Comparison of ENCODE assay signal across 9 cellular contexts in genomic region chr15:31013863-31014607, GRCh38. TPM values are rescaled to one million over a fixed set of nuclear protein-coding genes. Genes with fewer than 3 reads are reported as not detected.
DNase-seq lines count a peak whose midpoint lies in the region; ATAC-seq, FAIRE-seq and TF ChIP-seq lines count a peak whose summit lies in the region.
"Had no signal": no experiment of that assay in that cellular context is flagged by ENCODE, and none has a peak within 500 bp of the region (broad histone marks: within the 10 kb centered on the region; RNA-seq: fewer than 3 reads in every experiment).

No MANE protein-coding gene starts in this region.

- in situ Hi-C loops in KBM-7 (cut with MboI; ENCODE audit: low pct_unique_long_range_greater_than_20kb, low sequenced_read_pairs), result no loop called here

- H3K9me3 Mint-ChIP-seq in immature natural killer cell, result peaks cover 0 to 12% (median 9%) of the 10 kb centered on the region in 6 donors

- no peaks in the 10 kb centered on the region for H3K27me3 Mint-ChIP-seq in immature natural killer cell (ENCODE audit: low read depth in 3 of 3)

- no peak for DNase-seq in GM12891 (ENCODE audit: insufficient read length, low spot score)
- DNase-seq in immature natural killer cell, result no peak
- no peak for DNase-seq in NCI-H1694 (lab: John Stamatoyannopoulos, UW)
- DNase-seq in activated CD8-positive, alpha-beta memory T cell treated with anti-CD3 and anti-CD28 coated beads for 24 hours, result no peak
- DNase-seq in KBM-7, result no peak
- DNase-seq: NCI-H510A treated with DMSO at 0.1 percent for 48 hours had no signal

- peak; percentile 90 for FAIRE-seq in GM12891 (lab: Jason Lieb, UNC)

- ATAC-seq in GM19468 (IDR thresholded peaks at IDR 0.05; ENCODE audit: extremely low read depth, unreplicated experiment) (peak; percentile 81), HG03520 (IDR thresholded peaks at IDR 0.05; ENCODE audit: unreplicated experiment) (peak; percentile 69), GM21737 (IDR thresholded peaks at IDR 0.05; ENCODE audit: unreplicated experiment) (no peak)

- peaks cover 8 to 13% (median 10%) of the 10 kb centered on the region in 3 donors for H3K36me3 Mint-ChIP-seq in immature natural killer cell

- TF ChIP-seq POLR2A in GM12891 (IDR thresholded peaks at IDR 0.05; ENCODE audit: low read depth, low read length), result peak; percentile 26; the same call in 1 of the 2 replicates

- H3K4me1 Mint-ChIP-seq in immature natural killer cell, result peaks cover 21 to 35% of the 10 kb centered on the region in 2 donors

- peak overlapping the region in 4 of 5 donors; percentile 7 to 36 (median 25) for H3K4me3 Mint-ChIP-seq in immature natural killer cell

- peak overlapping the region; percentile 27 to 83 (median 54) for H3K27ac Mint-ChIP-seq in immature natural killer cell

TF ChIP-seq in GM12891, 5 proteins besides CTCF, POLR2A, EP300 and RAD21:
- no peak for TF ChIP-seq POLR2AphosphoS5 (IDR thresholded peaks at IDR 0.05; ENCODE audit: low read depth, low read length)
- peak; percentile 86 for TF ChIP-seq SPI1 (IDR thresholded peaks at IDR 0.05; ENCODE audit: low read depth, low read length)

RNA-seq across cellular contexts. Expression of gene MTMR10, which starts 22.6 kb away (rescaled TPM):
- 5.7 TPM for polyA plus RNA-seq in GM12891 (2012; ENCODE audit: low read depth, missing spikeins)
- polyA plus RNA-seq in immature natural killer cell, result 10 to 100 TPM in 1 of 3 donors, 1 to 10 TPM in 2; 3.3 to 10.7 (median 4.0) TPM
